Comparison of ENCODE assay signal across 10 cellular contexts in genomic region chrX:68808686-68809357, GRCh38. TPM values are rescaled to one million over a fixed set of nuclear protein-coding genes. Genes with fewer than 3 reads are reported as not detected.
DNase-seq lines count a peak whose midpoint lies in the region; ATAC-seq and TF ChIP-seq lines count a peak whose summit lies in the region.
"Had no signal": no experiment of that assay in that cellular context is flagged by ENCODE, and none has a peak within 500 bp of the region (broad histone marks: within the 10 kb centered on the region; RNA-seq: fewer than 3 reads in every experiment).

No MANE protein-coding gene starts in this region.

- no peaks in the 10 kb centered on the region for H3K9me3 ChIP-seq in MG63
- no peaks in the 10 kb centered on the region for H3K9me3 ChIP-seq in right lobe of liver

- H3K27ac ChIP-seq in right lobe of liver = no peak overlapping the region

- H3K36me3 ChIP-seq in MG63 (no peaks in the 10 kb centered on the region), right lobe of liver (no peaks in the 10 kb centered on the region), H7 (replicated peaks; ENCODE audit: control insufficient read depth, insufficient read depth, low read length) (no peaks in the 10 kb centered on the region)

- H3K4me3 ChIP-seq in MG63 (no peak overlapping the region), cardiac fibroblast (replicated peaks in 1 of 2; ENCODE audit: low read depth in 2 of 2, low read length in 2 of 2) (no peak overlapping the region), right lobe of liver (no peak overlapping the region), H7 (ENCODE audit: insufficient read depth, low read depth, low read length) (no peak overlapping the region)

- H3K27me3 ChIP-seq in MG63 = no peaks in the 10 kb centered on the region
- no peaks in the 10 kb centered on the region for H3K27me3 ChIP-seq in right lobe of liver
- H3K27me3 ChIP-seq in H7 (ENCODE audit: control insufficient read depth, insufficient read depth, low read length) = no peaks in the 10 kb centered on the region

- H3K4me1 ChIP-seq in right lobe of liver = no peaks in the 10 kb centered on the region

- DNase-seq in DMS114 treated with DMSO at 0.1 percent for 48 hours (lab: John Stamatoyannopoulos, UW; ENCODE audit: unreplicated experiment) (peak; percentile 5), MG63 (peak; percentile 12), cardiac fibroblast (ENCODE audit: low read depth in 2 of 2) (peak; percentile 43 to 69), right lobe of liver (no peak), retina (no peak), NCI-H345 (lab: John Stamatoyannopoulos, UW) (no peak), H7 (no peak)
- DNase-seq in stimulated activated CD4-positive, alpha-beta T cell treated with anti-CD3 and anti-CD28 coated beads, Interleukin-12 subunit alpha, Interleukin-12 subunit beta, amount 100 ng/mL, for 4 hours = no peak
- DNase-seq: activated CD4-positive, alpha-beta T cell treated with anti-CD3 and anti-CD28 coated beads, Interleukin-2, amount 50 U/mL, for 1 hour; stimulated activated naive CD8-positive, alpha-beta T cell treated with anti-CD3 and anti-CD28 coated beads, Interleukin-15, Interleukin-2, amounts not matched to agents 100 U/mL and 50 U/mL, for 24 hours had no signal

- 47% methylated on average over 4 of the region's 6 CpGs for WGBS in right lobe of liver (ENCODE audit: insufficient coverage, low coverage, low lambda C conversion rate, missing lambda C conversion rate)

- intact Hi-C loops in right lobe of liver (cut with DNase I) = no loop called here

- ATAC-seq in right lobe of liver = peak; percentile 73 to 84 (median 79)
- ATAC-seq: stimulated activated naive CD8-positive, alpha-beta T cell treated with anti-CD3 and anti-CD28 coated beads, Interleukin-15, Interleukin-2, amounts not matched to agents 100 U/mL and 50 U/mL, for 24 hours had no signal

- TF ChIP-seq POLR2A in right lobe of liver (IDR thresholded peaks at IDR 0.05) = no peak

- TF ChIP-seq CTCF in cardiac fibroblast (IDR thresholded peaks at IDR 0.05; ENCODE audit: low read depth, low read length) (peak; percentile 27), right lobe of liver (IDR thresholded peaks at IDR 0.05) (peak; percentile 31 to 45 (median 42))

RNA-seq across cellular contexts. Expression of gene EFNB1, which starts 20.0 kb away (rescaled TPM):
- total RNA-seq in MG63 (2014; rRNA removed; shearing (Covaris generic); ENCODE audit: low replicate concordance) = 19.1 and 49.6 TPM in 2 replicates
- total RNA-seq in right lobe of liver = 10 to 100 TPM in 3 of 6 experiments, 1 to 10 TPM in 3; 6.1 to 17.4 (median 10.4) TPM
- total RNA-seq in H7 (2014; rRNA removed; shearing (Covaris generic)) = 90.2 and 95.8 TPM in 2 replicates

Comparison
In these comparisons a context has a peak if more than half of its experiments do, and no peak if none do; other contexts are left out.
1. DNase-seq: peak in DMS114 treated with DMSO at 0.1 percent for 48 hours (single experiment), MG63 (single experiment) and cardiac fibroblast (2 of 2); none in right lobe of liver (0 of 3), retina (single experiment), NCI-H345 (single experiment), H7 (single experiment) and stimulated activated CD4-positive, alpha-beta T cell treated with anti-CD3 and anti-CD28 coated beads, Interleukin-12 subunit alpha, Interleukin-12 subunit beta, amount 100 ng/mL, for 4 hours (single experiment).